Comparison of ENCODE assay signal across 10 cellular contexts in genomic region chr9:129490583-129491485, GRCh38.
A peak's percentile ranks its signal among the peaks of the same experiment; 100 is the strongest.
DNase-seq lines count a peak whose midpoint lies in the region; ATAC-seq and TF ChIP-seq lines count a peak whose summit lies in the region.
"Had no signal": no experiment of that assay in that cellular context is flagged by ENCODE, and none has a peak within 500 bp of the region (broad histone marks: within the 10 kb centered on the region; RNA-seq: fewer than 3 reads in every experiment).

No MANE protein-coding gene starts in this region.

- H3K36me3 ChIP-seq in left lung (peaks cover 0 to 24% of the 10 kb centered on the region in 2 donors), stomach (peaks cover 0 to 5% (median 1%) of the 10 kb centered on the region in 4 donors)

- DNase-seq in LNCaP clone FGC (ENCODE audit: low read depth) (no peak), left lung (peak in 1 of 2 donors; percentile 82), stomach (no peak), SHP77 treated with DMSO at 0.1 percent for 48 hours (lab: John Stamatoyannopoulos, UW) (no peak), iPS-NIHi11 (ENCODE audit: low spot score) (no peak)
- DNase-seq: amniotic stem cell, NCI-H1930 had no signal

- no peak for ATAC-seq in left lung
- no peak for ATAC-seq in HG02759 (IDR thresholded peaks at IDR 0.05; ENCODE audit: unreplicated experiment)
- ATAC-seq in HG03439 (IDR thresholded peaks at IDR 0.05; ENCODE audit: unreplicated experiment) = no peak

- 23 to 49% (median 31%) methylated on average over 8 to 11 of the region's 11 CpGs for WGBS in stomach, 5 donors

- TF ChIP-seq POLR2A in stomach (IDR thresholded peaks at IDR 0.05) = no peak

- TF ChIP-seq EP300 in stomach (IDR thresholded peaks at IDR 0.05) = no peak

- peak overlapping the region; percentile 55 for H3K4me3 ChIP-seq in LNCaP clone FGC (ENCODE audit: low read depth, low read length)
- H3K4me3 ChIP-seq in left lung = peak overlapping the region; percentile 46 to 50
- peak overlapping the region; percentile 52 to 59 (median 54) for H3K4me3 ChIP-seq in stomach

- intact Hi-C loops in left lung (cut with DNase I) = no loop called here
- intact Hi-C loops in stomach (cut with DNase I; ENCODE audit: low total_unique reads) = loop anchor here (10.0 kb wide), 1 partner anchor 114 kb away; no protein-coding TSS in a partner anchor

- no peaks in the 10 kb centered on the region for H3K27me3 ChIP-seq in left lung
- H3K27me3 ChIP-seq in stomach = no peaks in the 10 kb centered on the region

- H3K4me1 ChIP-seq in left lung (peaks cover 51 to 96% of the 10 kb centered on the region in 2 donors), stomach (peaks cover 80 to 97% (median 89%) of the 10 kb centered on the region in 4 donors)

- TF ChIP-seq CTCF in LNCaP clone FGC (IDR thresholded peaks at IDR 0.05; ENCODE audit: control insufficient read depth, extremely low read depth, insufficient read depth) (no peak), left lung (IDR thresholded peaks at IDR 0.05) (no peak), stomach (IDR thresholded peaks at IDR 0.05) (no peak)

- H3K9me3 ChIP-seq in left lung (no peaks in the 10 kb centered on the region), stomach (no peaks in the 10 kb centered on the region)

- H3K27ac ChIP-seq in angular gyrus (ENCODE audit: low read depth, low read length) = peak overlapping the region; percentile 98
- peak overlapping the region; percentile 99 to 100 for H3K27ac ChIP-seq in left lung
- H3K27ac ChIP-seq in stomach = peak overlapping the region; percentile 96 to 100 (median 100)
